17 cellular contexts compared by ENCODE assay signal in the genomic region with DNA sequence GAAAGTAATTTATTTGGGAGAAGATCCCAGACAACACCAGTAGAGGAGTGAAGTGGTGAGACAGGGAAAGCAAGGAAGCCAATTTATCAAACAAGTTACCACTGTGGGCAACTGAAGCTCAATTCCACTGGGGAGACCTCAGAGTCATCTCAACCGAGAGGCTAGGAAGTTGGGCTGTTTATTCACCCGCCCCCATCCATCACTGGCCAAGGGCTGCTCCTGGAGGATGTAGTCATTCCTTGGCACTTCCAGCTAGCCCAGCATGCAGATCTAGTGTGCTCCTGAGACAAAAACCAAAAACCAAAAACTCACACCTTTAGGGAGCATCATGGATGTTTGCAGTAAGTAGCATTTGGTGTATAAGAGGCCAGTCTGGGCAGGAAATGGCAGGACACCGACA. TPM values are rescaled to one million over a fixed set of nuclear protein-coding genes. Genes with fewer than 3 reads are reported as not detected.
"Had no signal": no experiment of that assay in that cellular context is flagged by ENCODE, and none has a peak within 500 bp of the region (broad histone marks: within the 10 kb centered on the region; RNA-seq: fewer than 3 reads in every experiment).

No MANE protein-coding gene starts in this region.

- DNase-seq: cortex of kidney; dorsolateral prefrontal cortex; effector CD8-positive, alpha-beta T cell; head of caudate nucleus; kidney; left cardiac atrium; natural killer cell; ovary; sigmoid colon; stimulated activated CD4-positive, alpha-beta T cell treated with anti-CD3 and anti-CD28 coated beads, Interleukin-12 subunit alpha, Interleukin-12 subunit beta, amount 100 ng/mL, for 4 hours; stimulated activated naive CD4-positive, alpha-beta T cell; stomach; substantia nigra; trophoblast cell had no signal

- H3K36me3 ChIP-seq: ovary, right atrium auricular region, sigmoid colon, stomach had no signal

- H3K27me3 ChIP-seq: foreskin keratinocyte, hepatocyte, ovary, right atrium auricular region, sigmoid colon, stomach had no signal

- H2AFZ ChIP-seq: hepatocyte had no signal

- H3K4me1 ChIP-seq: foreskin keratinocyte had no signal

- H3K9me3 ChIP-seq: ovary, right atrium auricular region, sigmoid colon, stomach had no signal

- H3K79me2 ChIP-seq: hepatocyte had no signal

- H3K4me2 ChIP-seq: hepatocyte had no signal

- H3K27ac ChIP-seq: foreskin keratinocyte, hepatocyte, ovary, right atrium auricular region had no signal

- H3K4me3 ChIP-seq: dorsolateral prefrontal cortex, hepatocyte, ovary, right atrium auricular region, sigmoid colon, stomach had no signal

- ATAC-seq: foreskin keratinocyte, natural killer cell had no signal

RNA-seq across cellular contexts. Expression of gene RAI2, which starts 47.0 kb away (rescaled TPM):
- total RNA-seq: foreskin keratinocyte, natural killer cell had no signal
- polyA plus RNA-seq: foreskin keratinocyte had no signal
